8 cellular contexts compared by ENCODE assay signal in genomic region chr5:44808435-44809214, GRCh38.
DNase-seq lines count a peak whose midpoint lies in the region; ATAC-seq, FAIRE-seq and TF ChIP-seq lines count a peak whose summit lies in the region.

Gene MRPS30 (plus strand): TSS chr5:44808947. CDS start chr5:44808963, 16 bp downstream.

- peak; percentile 95 for DNase-seq in AG09309 (ENCODE audit: low read depth)
- peak; percentile 99 for DNase-seq in NCI-H345 treated with DMSO at 0.1 percent for 48 hours (lab: John Stamatoyannopoulos, UW; ENCODE audit: unreplicated experiment)
- peak; percentile 87 for DNase-seq in activated CD4-positive, CD25-positive, alpha-beta regulatory T cell treated with anti-CD3 and anti-CD28 coated beads, Interleukin-2, amount 50 U/mL, for 16 hours (ENCODE audit: low read depth, low spot score)
- peak; percentile 100 for DNase-seq in cerebellar cortex (ENCODE audit: low spot score)
- peak; percentile 82 to 89 (median 86) for DNase-seq in stimulated activated CD4-positive, alpha-beta T cell treated with anti-CD3 and anti-CD28 coated beads, Interleukin-12 subunit alpha, Interleukin-12 subunit beta, amount 100 ng/mL, for 48 hours (ENCODE audit: low read depth in 2 of 3, low spot score in 1 of 3)

- H3K4me3 ChIP-seq in AG09309 (ENCODE audit: control insufficient read depth, low read depth, low read length) = peak within 1 kb of the TSS; percentile 88

- TF ChIP-seq POLR2A in GM18951 (IDR thresholded peaks at IDR 0.05; ENCODE audit: extremely low read depth, insufficient read depth, insufficient read length) = peak; percentile 85

- FAIRE-seq in islet of Langerhans (lab: Jason Lieb, UNC) = peak; percentile 100

- peak; percentile 98 for ATAC-seq in HG03280 (IDR thresholded peaks at IDR 0.05; ENCODE audit: unreplicated experiment)

- in situ Hi-C loops in GM18951 (cut with MboI; ENCODE audit: low sequenced_read_pairs, unreplicated experiment) = no loop called here

- TF ChIP-seq CTCF in AG09309 (IDR thresholded peaks at IDR 0.05; ENCODE audit: control insufficient read depth, insufficient read depth, low read depth, low read length, missing control alignments) = peak; percentile 29

Comparison
In these comparisons a context has a peak if more than half of its experiments do, and no peak if none do; other contexts are left out.
1. Peak in every context shown above with its lines: DNase-seq, ATAC-seq and H3K4me3 ChIP-seq.